Comparison of ENCODE assay signal across 8 cellular contexts in the genomic region with DNA sequence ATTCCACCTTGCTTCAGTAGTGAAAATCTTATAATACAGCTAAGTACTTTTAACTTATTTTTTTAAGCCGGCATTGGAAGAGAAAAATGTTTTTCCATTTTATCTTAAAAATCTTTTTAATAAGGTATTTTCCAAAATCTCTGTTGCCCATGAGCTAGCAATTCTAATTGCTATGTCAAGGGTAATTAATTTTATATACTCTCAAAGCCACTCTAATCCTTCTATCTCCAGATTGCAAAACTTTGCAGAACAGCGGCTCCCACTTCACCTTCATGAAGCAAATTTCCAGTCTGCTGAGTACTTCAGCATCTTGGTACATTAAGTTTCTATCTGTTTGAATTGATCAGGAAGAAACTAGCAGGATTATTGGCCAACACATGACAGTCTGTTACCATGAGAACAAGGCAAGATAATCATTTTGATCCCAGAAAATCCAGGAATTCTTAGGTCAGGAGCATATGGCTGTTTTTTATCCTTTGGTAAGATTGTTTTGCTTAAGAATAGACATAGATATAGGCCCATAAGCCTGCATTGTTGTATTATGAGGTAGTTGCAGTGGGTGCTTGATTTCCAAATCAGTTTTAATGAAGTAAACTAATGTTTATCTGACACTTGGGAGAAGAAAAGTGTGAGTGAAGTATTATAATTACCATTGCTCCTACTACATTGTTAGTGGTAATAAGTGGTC. TPM values are rescaled to one million over a fixed set of nuclear protein-coding genes. Genes with fewer than 3 reads are reported as not detected.
DNase-seq lines count a peak whose midpoint lies in the region; ATAC-seq and TF ChIP-seq lines count a peak whose summit lies in the region.

No MANE protein-coding gene starts in this region.

- ATAC-seq in central memory CD8-positive, alpha-beta T cell (replicated peaks; ENCODE audit: extremely low read depth, poor library complexity, severe bottlenecking) = no peak
- no peak for ATAC-seq in GM19455 (IDR thresholded peaks at IDR 0.05; ENCODE audit: unreplicated experiment)
- ATAC-seq in GM18519 (IDR thresholded peaks at IDR 0.05; ENCODE audit: low FRiP score, unreplicated experiment) = no peak

- CTCF ChIA-PET in CD8-positive, alpha-beta memory T cell (lab: Charles Lee) = interaction anchor here (1.1 kb wide), 1 partner anchor 401 kb away, joined by 3 read pairs; no protein-coding TSS in a partner anchor

- peak overlapping the region in 6 of 8 donors; percentile 7 to 62 (median 38) for H3K27ac Mint-ChIP-seq in CD8-positive, alpha-beta memory T cell
- H3K27ac Mint-ChIP-seq in IgD-negative memory B cell (no peak overlapping the region), nephron (peak overlapping the region in 2 of 3 experiments; percentile 7 to 37)
- H3K27ac Mint-ChIP-seq in central memory CD8-positive, alpha-beta T cell (ENCODE audit: low read depth) = peak overlapping the region; percentile 39

- no peak for TF ChIP-seq CTCF in nephron (IDR thresholded peaks at IDR 0.05; ENCODE audit: unreplicated experiment in 3 of 3)

- DNase-seq in CD8-positive, alpha-beta memory T cell = no peak
- DNase-seq in central memory CD8-positive, alpha-beta T cell (ENCODE audit: low spot score in 2 of 2) = no peak
- no peak for DNase-seq in CD1c-positive myeloid dendritic cell (ENCODE audit: extremely low spot score)
- DNase-seq in RPMI8226 = no peak

- H3K4me1 Mint-ChIP-seq in CD8-positive, alpha-beta memory T cell = peaks cover 79 to 92% (median 90%) of the 10 kb centered on the region in 3 donors
- peaks cover 46 to 61% (median 57%) of the 10 kb centered on the region in 3 donors for H3K4me1 Mint-ChIP-seq in IgD-negative memory B cell
- peaks cover 78% of the 10 kb centered on the region for H3K4me1 Mint-ChIP-seq in central memory CD8-positive, alpha-beta T cell
- peaks cover 78% of the 10 kb centered on the region for H3K4me1 Mint-ChIP-seq in nephron

- peak overlapping the region; percentile 16 to 81 (median 68) for H3K4me3 Mint-ChIP-seq in CD8-positive, alpha-beta memory T cell
- H3K4me3 Mint-ChIP-seq in IgD-negative memory B cell = peak overlapping the region in 3 of 4 donors; percentile 10 to 86 (median 40)
- H3K4me3 Mint-ChIP-seq in central memory CD8-positive, alpha-beta T cell = peak overlapping the region; percentile 56
- H3K4me3 Mint-ChIP-seq in nephron = peak overlapping the region in 2 of 3 experiments; percentile 21 to 40

- H3K27me3 Mint-ChIP-seq in CD8-positive, alpha-beta memory T cell = no peaks in the 10 kb centered on the region
- H3K27me3 Mint-ChIP-seq in IgD-negative memory B cell (no peaks in the 10 kb centered on the region), nephron (ENCODE audit: low read depth) (no peaks in the 10 kb centered on the region)
- no peaks in the 10 kb centered on the region for H3K27me3 Mint-ChIP-seq in central memory CD8-positive, alpha-beta T cell

- H3K36me3 Mint-ChIP-seq in CD8-positive, alpha-beta memory T cell = peaks cover 10 to 75% (median 27%) of the 10 kb centered on the region in 3 donors
- peaks cover 9% of the 10 kb centered on the region for H3K36me3 Mint-ChIP-seq in IgD-negative memory B cell
- H3K36me3 Mint-ChIP-seq in central memory CD8-positive, alpha-beta T cell (ENCODE audit: insufficient read depth) = peaks cover 57% of the 10 kb centered on the region
- peaks cover 24% of the 10 kb centered on the region for H3K36me3 Mint-ChIP-seq in nephron (ENCODE audit: low read depth)

- no peak overlapping the region for H3K27ac ChIP-seq in CD8-positive, alpha-beta memory T cell (ENCODE audit: low read depth, low read length)

- no peaks in the 10 kb centered on the region for H3K9me3 Mint-ChIP-seq in CD8-positive, alpha-beta memory T cell
- H3K9me3 Mint-ChIP-seq in IgD-negative memory B cell (no peaks in the 10 kb centered on the region), nephron (no peaks in the 10 kb centered on the region)
- no peaks in the 10 kb centered on the region for H3K9me3 Mint-ChIP-seq in central memory CD8-positive, alpha-beta T cell

- H3K36me3 ChIP-seq in CD8-positive, alpha-beta memory T cell (ENCODE audit: insufficient read depth, low read length) = peaks cover 22% of the 10 kb centered on the region

- peaks cover 84% of the 10 kb centered on the region for H3K4me1 ChIP-seq in CD8-positive, alpha-beta memory T cell (ENCODE audit: insufficient read depth, low read length)

- no peaks in the 10 kb centered on the region for H3K9me3 ChIP-seq in CD8-positive, alpha-beta memory T cell (ENCODE audit: low read length)

- no peaks in the 10 kb centered on the region for H3K27me3 ChIP-seq in CD8-positive, alpha-beta memory T cell (ENCODE audit: insufficient read depth, low read length, poor library complexity, severe bottlenecking)

- no peak overlapping the region for H3K4me3 ChIP-seq in CD8-positive, alpha-beta memory T cell (ENCODE audit: low read length)

- POLR2A ChIA-PET in CD8-positive, alpha-beta memory T cell (lab: Charles Lee) = interaction anchor here (1.2 kb wide), 1 partner anchor 126 kb away, joined by 3 read pairs; no protein-coding TSS in a partner anchor

RNA-seq across cellular contexts. Expression of a gene that starts 6.0 kb away (rescaled TPM):
- total RNA-seq in CD8-positive, alpha-beta memory T cell = 10 to 100 TPM; 36.0 to 37.0 TPM
- 19.8 TPM for polyA plus RNA-seq in CD8-positive, alpha-beta memory T cell
- 12.6 TPM for polyA plus RNA-seq in IgD-negative memory B cell

Comparison
In these comparisons a context has a peak if more than half of its experiments do, and no peak if none do; other contexts are left out.
1. H3K27ac Mint-ChIP-seq: peak in CD8-positive, alpha-beta memory T cell (6 of 8), central memory CD8-positive, alpha-beta T cell (single experiment) and nephron (2 of 3); none in IgD-negative memory B cell (0 of 3).
2. Peak in every context shown above with its lines, with median percentiles within 50 percentile points of each other: H3K4me3 Mint-ChIP-seq.